ENCODE assay signal across 1 cellular context in genomic region chr4:960736-961650, GRCh38.
TF ChIP-seq lines count a peak whose summit lies in the region.

No MANE protein-coding gene starts in this region.

TF ChIP-seq in K562, 482 proteins besides CTCF, POLR2A, EP300 and RAD21:
- peak; percentile 70 for TF ChIP-seq POLR2G (IDR thresholded peaks at IDR 0.05; ENCODE audit: low read depth, low read length)
- peak; percentile 43 for TF ChIP-seq RBFOX2 (IDR thresholded peaks at IDR 0.05; ENCODE audit: low read depth, low read length)
- TF ChIP-seq ZBTB33 (CRISPR knock-in tag; IDR thresholded peaks at IDR 0.05): peak; percentile 44; the same call in 1 of the 2 replicates
- no peak for TF ChIP-seq FIP1L1 (IDR thresholded peaks at IDR 0.05; ENCODE audit: low read depth, low read length, poor library complexity, severe bottlenecking)
